9 cellular contexts compared by ENCODE assay signal in the genomic region with DNA sequence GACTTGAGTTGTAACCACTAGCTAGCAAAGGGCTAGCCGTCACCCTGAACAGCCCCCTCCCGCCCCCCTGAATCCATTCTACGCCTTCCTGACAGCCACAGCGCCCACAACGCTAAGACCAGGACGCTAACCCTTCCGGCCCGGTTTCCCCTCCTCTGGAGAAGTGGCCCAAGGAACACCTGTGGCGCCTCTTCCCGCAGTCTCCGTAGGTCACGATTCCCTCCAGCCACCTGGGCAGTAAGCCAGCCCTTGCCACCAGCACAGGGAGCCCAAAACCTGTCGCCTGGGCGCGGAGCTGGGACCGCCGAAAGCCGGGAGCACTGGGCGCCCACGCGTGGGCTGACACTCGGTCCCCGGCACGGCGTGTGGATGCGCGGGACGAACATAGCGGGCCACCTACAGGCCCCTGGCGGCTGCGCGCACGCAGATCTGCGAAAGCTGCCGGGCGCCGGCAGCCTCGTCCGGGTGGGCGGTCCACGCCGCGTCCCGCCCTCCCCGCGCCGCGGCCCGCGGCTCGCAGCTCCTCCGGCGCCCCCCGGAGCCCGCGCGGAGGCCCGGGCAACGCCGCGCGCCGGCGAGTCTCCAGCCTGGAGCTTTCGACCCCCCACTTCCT. TPM values are rescaled to one million over a fixed set of nuclear protein-coding genes. Genes with fewer than 3 reads are reported as not detected.
DNase-seq lines count a peak whose midpoint lies in the region; FAIRE-seq and TF ChIP-seq lines count a peak whose summit lies in the region.
"Had no signal": no experiment of that assay in that cellular context is flagged by ENCODE, and none has a peak within 500 bp of the region (broad histone marks: within the 10 kb centered on the region; RNA-seq: fewer than 3 reads in every experiment).

No MANE protein-coding gene starts in this region.

- in situ Hi-C loops in HAP-1 (cut with MboI; ENCODE audit: low sequenced_read_pairs): no loop called here

- peak overlapping the region; percentile 88 for H3K4me3 ChIP-seq in HAP-1
- H3K4me3 ChIP-seq in Loucy (ENCODE audit: low read length, poor library complexity, severe bottlenecking): peak overlapping the region; percentile 96
- peak overlapping the region; percentile 95 for H3K4me3 ChIP-seq in osteoblast (ENCODE audit: insufficient read depth, low read length)

- no peaks in the 10 kb centered on the region for H3K9me3 ChIP-seq in HAP-1
- H3K9me3 ChIP-seq in Loucy (ENCODE audit: insufficient read depth, low read depth, low read length): no peaks in the 10 kb centered on the region
- H3K9me3 ChIP-seq in osteoblast (ENCODE audit: low read depth, low read length): no peaks in the 10 kb centered on the region

- H3K9me2 ChIP-seq in Loucy (replicated peaks; ENCODE audit: low read depth, low read length): no peaks in the 10 kb centered on the region

- peaks cover 14% of the 10 kb centered on the region for H3K36me3 ChIP-seq in HAP-1 (replicated peaks)
- H3K36me3 ChIP-seq in Loucy (ENCODE audit: insufficient read depth, low read length): peaks cover 38% of the 10 kb centered on the region; the same call in 1 of the 2 replicates
- peaks cover 38% of the 10 kb centered on the region for H3K36me3 ChIP-seq in osteoblast (ENCODE audit: insufficient read depth, low read length)

- TF ChIP-seq CTCF in Loucy (conservative IDR thresholded peaks at IDR 0.05; ENCODE audit: low read length): no peak
- no peak for TF ChIP-seq CTCF in osteoblast (IDR thresholded peaks at IDR 0.05; ENCODE audit: extremely low read depth, low read depth, low read length)

- H3K4me2 ChIP-seq in Loucy (ENCODE audit: low read depth, low read length, poor library complexity, severe bottlenecking): peak overlapping the region; percentile 98
- H3K4me2 ChIP-seq in osteoblast (ENCODE audit: insufficient read depth, low read length): peak overlapping the region; percentile 97

- no peaks in the 10 kb centered on the region for H3K27me3 ChIP-seq in HAP-1 (ENCODE audit: low read depth)
- H3K27me3 ChIP-seq in Loucy (ENCODE audit: insufficient read depth, low read length, poor library complexity, severe bottlenecking): no peaks in the 10 kb centered on the region
- no peaks in the 10 kb centered on the region for H3K27me3 ChIP-seq in osteoblast (ENCODE audit: insufficient read depth, low read length)

- DNase-seq in NCI-H146 (lab: John Stamatoyannopoulos, UW) (peak; percentile 25), NCI-H146 treated with DMSO at 0.1 percent for 48 hours (lab: John Stamatoyannopoulos, UW; ENCODE audit: unreplicated experiment) (no peak), HAP-1 (ENCODE audit: low spot score in 2 of 2) (peak; percentile 4 to 36), activated gamma-delta T cell (lab: John Stamatoyannopoulos, UW) (peak; percentile 55), frontal cortex (ENCODE audit: low spot score in 2 of 2) (peak; percentile 75 to 77), osteoblast (ENCODE audit: insufficient read length, low spot score, missing footprints) (peak; percentile 93)
- no peak for DNase-seq in central memory CD4-positive, alpha-beta T cell

- no peak for FAIRE-seq in frontal cortex (lab: Jason Lieb, UNC)

- H3K27ac ChIP-seq in osteoblast (ENCODE audit: low read depth, low read length): peak overlapping the region; percentile 90

- H4K20me1 ChIP-seq in Loucy (ENCODE audit: insufficient read depth, low read length, poor library complexity, severe bottlenecking): peaks cover 50% of the 10 kb centered on the region
- H4K20me1 ChIP-seq in osteoblast (ENCODE audit: insufficient read depth, low read length): peaks cover 50% of the 10 kb centered on the region

- H3K79me2 ChIP-seq in Loucy (ENCODE audit: insufficient read depth, low read length): peaks cover 78% of the 10 kb centered on the region
- H3K79me2 ChIP-seq in osteoblast (ENCODE audit: insufficient read depth, low read length): peaks cover 41% of the 10 kb centered on the region

- H2AFZ ChIP-seq in Loucy (ENCODE audit: low read length) (no peak overlapping the region), osteoblast (ENCODE audit: low read length) (peak overlapping the region; percentile 51)

- H3K4me1 ChIP-seq in HAP-1: peaks cover 6% of the 10 kb centered on the region; the same call in 1 of the 2 replicates
- H3K4me1 ChIP-seq in Loucy (ENCODE audit: insufficient read depth, low read length, poor library complexity, severe bottlenecking): peaks cover 43% of the 10 kb centered on the region
- H3K4me1 ChIP-seq in osteoblast (ENCODE audit: insufficient read depth, low read length): peaks cover 35% of the 10 kb centered on the region

- peak overlapping the region; percentile 85 for H3K9ac ChIP-seq in Loucy (ENCODE audit: low read depth, low read length, poor library complexity, severe bottlenecking)

- H3F3A ChIP-seq in Loucy (ENCODE audit: low read depth): no peaks in the 10 kb centered on the region

RNA-seq across cellular contexts. Expression of gene IRF1, which starts 0.6 kb away (rescaled TPM):
- 1.2 TPM for total RNA-seq in frontal cortex
- 19.7 and 22.1 TPM in 2 replicates for total RNA-seq in osteoblast

RNA-seq across cellular contexts. Expression of gene IL5, which starts 53.3 kb away (rescaled TPM):
- total RNA-seq in frontal cortex: not detected
- not detected in 2 replicates for total RNA-seq in osteoblast
- total RNA-seq: renal cortical epithelial cell had no signal

Comparison
In these comparisons a context has a peak if more than half of its experiments do, and no peak if none do; other contexts are left out.
1. DNase-seq: peak in NCI-H146 (single experiment), HAP-1 (2 of 2), activated gamma-delta T cell (single experiment), frontal cortex (2 of 2) and osteoblast (single experiment); none in NCI-H146 treated with DMSO at 0.1 percent for 48 hours (single experiment) and central memory CD4-positive, alpha-beta T cell (single experiment).
2. Peak in every context shown above with its lines, with median percentiles within 50 percentile points of each other: H3K4me3 ChIP-seq.